2 cellular contexts compared by ENCODE assay signal in the genomic region with DNA sequence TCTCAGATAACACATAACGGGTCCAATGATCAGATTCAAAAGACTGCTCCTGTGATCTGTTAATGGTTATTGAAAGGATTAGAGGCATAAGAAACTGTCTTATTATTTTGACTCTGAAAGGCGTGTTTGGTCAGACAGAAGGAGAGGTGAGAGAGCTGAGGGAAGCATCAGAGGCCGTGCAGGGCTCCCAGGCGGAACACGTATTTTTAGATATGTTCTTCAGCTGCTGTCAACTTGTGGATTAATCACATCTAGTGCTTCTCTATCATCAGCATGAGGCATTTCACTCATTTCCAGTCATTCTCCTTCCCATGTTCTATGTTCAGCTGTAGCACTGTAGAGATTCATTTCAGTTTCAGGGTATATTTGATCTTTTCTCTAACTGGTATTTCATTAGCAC.
TF ChIP-seq lines count a peak whose summit lies in the region.

No MANE protein-coding gene starts in this region.

TF ChIP-seq in IMR-90, 13 proteins besides CTCF, POLR2A, EP300 and RAD21:
- TF ChIP-seq, protein P1, sequence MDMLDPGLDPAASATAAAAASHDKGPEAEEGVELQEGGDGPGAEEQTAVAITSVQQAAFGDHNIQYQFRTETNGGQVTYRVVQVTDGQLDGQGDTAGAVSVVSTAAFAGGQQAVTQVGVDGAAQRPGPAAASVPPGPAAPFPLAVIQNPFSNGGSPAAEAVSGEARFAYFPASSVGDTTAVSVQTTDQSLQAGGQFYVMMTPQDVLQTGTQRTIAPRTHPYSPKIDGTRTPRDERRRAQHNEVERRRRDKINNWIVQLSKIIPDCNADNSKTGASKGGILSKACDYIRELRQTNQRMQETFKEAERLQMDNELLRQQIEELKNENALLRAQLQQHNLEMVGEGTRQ (IDR thresholded peaks at IDR 0.05; ENCODE audit: low read depth, low read length), result no peak
- TF ChIP-seq FOS (IDR thresholded peaks at IDR 0.05; ENCODE audit: low read depth, low read length) (no peak), MAFK (IDR thresholded peaks at IDR 0.05; ENCODE audit: low read depth, low read length) (no peak), MAZ (IDR thresholded peaks at IDR 0.05; ENCODE audit: borderline replicate concordance, low read depth, low read length) (no peak)
TF ChIP-seq in IMR-90: peak in this region for 0.

TF ChIP-seq in neural cell, 6 proteins besides CTCF, POLR2A, EP300 and RAD21:
- TF ChIP-seq, protein P2, sequence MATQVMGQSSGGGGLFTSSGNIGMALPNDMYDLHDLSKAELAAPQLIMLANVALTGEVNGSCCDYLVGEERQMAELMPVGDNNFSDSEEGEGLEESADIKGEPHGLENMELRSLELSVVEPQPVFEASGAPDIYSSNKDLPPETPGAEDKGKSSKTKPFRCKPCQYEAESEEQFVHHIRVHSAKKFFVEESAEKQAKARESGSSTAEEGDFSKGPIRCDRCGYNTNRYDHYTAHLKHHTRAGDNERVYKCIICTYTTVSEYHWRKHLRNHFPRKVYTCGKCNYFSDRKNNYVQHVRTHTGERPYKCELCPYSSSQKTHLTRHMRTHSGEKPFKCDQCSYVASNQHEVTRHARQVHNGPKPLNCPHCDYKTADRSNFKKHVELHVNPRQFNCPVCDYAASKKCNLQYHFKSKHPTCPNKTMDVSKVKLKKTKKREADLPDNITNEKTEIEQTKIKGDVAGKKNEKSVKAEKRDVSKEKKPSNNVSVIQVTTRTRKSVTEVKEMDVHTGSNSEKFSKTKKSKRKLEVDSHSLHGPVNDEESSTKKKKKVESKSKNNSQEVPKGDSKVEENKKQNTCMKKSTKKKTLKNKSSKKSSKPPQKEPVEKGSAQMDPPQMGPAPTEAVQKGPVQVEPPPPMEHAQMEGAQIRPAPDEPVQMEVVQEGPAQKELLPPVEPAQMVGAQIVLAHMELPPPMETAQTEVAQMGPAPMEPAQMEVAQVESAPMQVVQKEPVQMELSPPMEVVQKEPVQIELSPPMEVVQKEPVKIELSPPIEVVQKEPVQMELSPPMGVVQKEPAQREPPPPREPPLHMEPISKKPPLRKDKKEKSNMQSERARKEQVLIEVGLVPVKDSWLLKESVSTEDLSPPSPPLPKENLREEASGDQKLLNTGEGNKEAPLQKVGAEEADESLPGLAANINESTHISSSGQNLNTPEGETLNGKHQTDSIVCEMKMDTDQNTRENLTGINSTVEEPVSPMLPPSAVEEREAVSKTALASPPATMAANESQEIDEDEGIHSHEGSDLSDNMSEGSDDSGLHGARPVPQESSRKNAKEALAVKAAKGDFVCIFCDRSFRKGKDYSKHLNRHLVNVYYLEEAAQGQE (IDR thresholded peaks at IDR 0.05; ENCODE audit: borderline replicate concordance), result no peak
- no peak for TF ChIP-seq EZH2 (IDR thresholded peaks at IDR 0.05; ENCODE audit: borderline replicate concordance, insufficient read depth, low read length, poor library complexity, severe bottlenecking)
- TF ChIP-seq TAF1 (IDR thresholded peaks at IDR 0.05; ENCODE audit: low read depth), result no peak
- TF ChIP-seq MXI1 (conservative IDR thresholded peaks at IDR 0.05; ENCODE audit: poor library complexity, severe bottlenecking), result no peak
- peak; percentile 50 for TF ChIP-seq POLR2AphosphoS5 (IDR thresholded peaks at IDR 0.05)
TF ChIP-seq in neural cell: peak in this region for 1.
